ENCODE assay signal across 11 cellular contexts in the genomic region with DNA sequence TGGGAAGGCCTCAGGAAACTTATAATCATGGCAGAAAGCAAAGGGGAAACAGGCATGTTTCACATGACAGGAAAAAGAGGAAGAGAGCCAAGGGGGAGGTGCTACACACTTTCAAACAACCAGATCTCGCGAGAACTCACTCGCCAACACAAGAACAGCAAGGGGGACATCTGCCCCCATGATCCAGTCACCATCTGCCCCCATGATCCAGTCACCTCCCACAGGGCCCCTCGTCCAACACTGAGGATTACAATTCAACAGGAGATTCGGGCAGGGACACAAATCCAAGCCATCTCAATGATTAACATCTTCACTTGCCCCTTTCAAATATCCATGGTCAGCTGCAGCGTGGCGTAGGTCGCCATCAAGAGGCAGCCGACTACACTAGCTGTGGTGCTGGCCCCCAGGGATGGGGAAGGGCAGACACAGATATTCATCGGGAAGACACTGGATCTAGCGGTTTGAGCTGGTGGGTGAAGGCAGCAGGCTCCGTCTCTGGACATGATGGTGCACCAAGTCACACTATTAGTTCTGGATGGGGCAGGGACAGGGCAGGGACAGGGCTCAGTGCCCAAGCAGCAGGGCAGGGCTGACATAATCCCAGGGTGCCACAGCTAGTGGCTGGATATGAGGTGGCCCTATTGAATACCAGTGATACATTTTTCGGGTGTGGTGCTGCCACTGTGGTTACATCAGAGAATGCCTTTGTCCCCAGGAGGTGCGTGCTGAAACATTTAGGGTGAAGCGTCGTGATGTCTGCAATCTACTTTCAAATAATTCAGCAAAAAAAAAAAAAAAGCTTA.
DNase-seq lines count a peak whose midpoint lies in the region; ATAC-seq and TF ChIP-seq lines count a peak whose summit lies in the region.
"Had no signal": no experiment of that assay in that cellular context is flagged by ENCODE, and none has a peak within 500 bp of the region (broad histone marks: within the 10 kb centered on the region; RNA-seq: fewer than 3 reads in every experiment).

No MANE protein-coding gene starts in this region.

- peaks cover 13% of the 10 kb centered on the region for H3K4me1 Mint-ChIP-seq in nephron progenitor cell
- H3K4me1 Mint-ChIP-seq: CD4-positive, CD25-positive, alpha-beta regulatory T cell; T-cell had no signal

- no peaks in the 10 kb centered on the region for H3K27me3 ChIP-seq in layer of hippocampus (ENCODE audit: control insufficient read depth, insufficient read depth, low read length)
- H3K27me3 ChIP-seq: ovary had no signal

- H3K27ac Mint-ChIP-seq in nephron progenitor cell: no peak overlapping the region
- H3K27ac Mint-ChIP-seq: CD4-positive, CD25-positive, alpha-beta regulatory T cell; T-cell had no signal

- H3K27ac ChIP-seq in layer of hippocampus (ENCODE audit: low read depth, low read length): peak overlapping the region; percentile 73
- H3K27ac ChIP-seq: ovary had no signal

- TF ChIP-seq CTCF in LNCaP clone FGC (IDR thresholded peaks at IDR 0.05; ENCODE audit: control insufficient read depth, extremely low read depth, insufficient read depth) (peak; percentile 6; the same call in 1 of the 2 replicates), nephron progenitor cell (IDR thresholded peaks at IDR 0.05) (no peak)

- no peak overlapping the region for H3K4me3 Mint-ChIP-seq in nephron progenitor cell
- H3K4me3 Mint-ChIP-seq: CD4-positive, CD25-positive, alpha-beta regulatory T cell; T-cell had no signal

- H3K36me3 Mint-ChIP-seq in nephron progenitor cell (ENCODE audit: low read depth): no peaks in the 10 kb centered on the region
- H3K36me3 Mint-ChIP-seq: CD4-positive, CD25-positive, alpha-beta regulatory T cell; T-cell had no signal

- peak; percentile 79 for ATAC-seq in SK-N-SH treated with all-trans-retinoic acid at 6 μM for 48 hours
- no peak for ATAC-seq in GM19467 (IDR thresholded peaks at IDR 0.05; ENCODE audit: unreplicated experiment)
- no peak for ATAC-seq in HG03520 (IDR thresholded peaks at IDR 0.05; ENCODE audit: unreplicated experiment)

- DNase-seq in AG20443 (ENCODE audit: low spot score) (peak; percentile 51), LNCaP clone FGC (ENCODE audit: low read depth) (no peak), nephron progenitor cell (no peak), glomerular visceral epithelial cell (ENCODE audit: extremely low spot score) (no peak)
- DNase-seq: CD4-positive, CD25-positive, alpha-beta regulatory T cell; ovary; T-cell had no signal

- H3K9me3 Mint-ChIP-seq in nephron progenitor cell: peaks cover 21% of the 10 kb centered on the region

- no peak overlapping the region for H3K4me3 ChIP-seq in LNCaP clone FGC (ENCODE audit: low read depth, low read length)
- H3K4me3 ChIP-seq: ovary had no signal

- H3K27me3 Mint-ChIP-seq in nephron progenitor cell (ENCODE audit: low read depth, poor library complexity): peaks cover 7% of the 10 kb centered on the region
- H3K27me3 Mint-ChIP-seq: CD4-positive, CD25-positive, alpha-beta regulatory T cell had no signal

TF ChIP-seq in SK-N-SH treated with all-trans-retinoic acid at 6 μM for 48 hours, 23 proteins besides CTCF, POLR2A, EP300 and RAD21:
- no peak for TF ChIP-seq CSDC2 (CRISPR knock-in tag; IDR thresholded peaks at IDR 0.05)
- no peak for TF ChIP-seq SNAI2 (CRISPR knock-in tag; IDR thresholded peaks at IDR 0.05)
- TF ChIP-seq ZNF565 (CRISPR knock-in tag; conservative IDR thresholded peaks at IDR 0.05; ENCODE audit: low read depth): no peak
- TF ChIP-seq, protein P1, sequence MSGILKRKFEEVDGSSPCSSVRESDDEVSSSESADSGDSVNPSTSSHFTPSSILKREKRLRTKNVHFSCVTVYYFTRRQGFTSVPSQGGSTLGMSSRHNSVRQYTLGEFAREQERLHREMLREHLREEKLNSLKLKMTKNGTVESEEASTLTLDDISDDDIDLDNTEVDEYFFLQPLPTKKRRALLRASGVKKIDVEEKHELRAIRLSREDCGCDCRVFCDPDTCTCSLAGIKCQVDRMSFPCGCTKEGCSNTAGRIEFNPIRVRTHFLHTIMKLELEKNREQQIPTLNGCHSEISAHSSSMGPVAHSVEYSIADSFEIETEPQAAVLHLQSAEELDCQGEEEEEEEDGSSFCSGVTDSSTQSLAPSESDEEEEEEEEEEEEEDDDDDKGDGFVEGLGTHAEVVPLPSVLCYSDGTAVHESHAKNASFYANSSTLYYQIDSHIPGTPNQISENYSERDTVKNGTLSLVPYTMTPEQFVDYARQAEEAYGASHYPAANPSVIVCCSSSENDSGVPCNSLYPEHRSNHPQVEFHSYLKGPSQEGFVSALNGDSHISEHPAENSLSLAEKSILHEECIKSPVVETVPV (CRISPR knock-in tag; IDR thresholded peaks at IDR 0.05): no peak
- no peak for TF ChIP-seq GLIS3 (CRISPR knock-in tag; IDR thresholded peaks at IDR 0.05)
- TF ChIP-seq BACH2 (CRISPR knock-in tag; IDR thresholded peaks at IDR 0.05; ENCODE audit: borderline replicate concordance): no peak
- TF ChIP-seq, protein P2, sequence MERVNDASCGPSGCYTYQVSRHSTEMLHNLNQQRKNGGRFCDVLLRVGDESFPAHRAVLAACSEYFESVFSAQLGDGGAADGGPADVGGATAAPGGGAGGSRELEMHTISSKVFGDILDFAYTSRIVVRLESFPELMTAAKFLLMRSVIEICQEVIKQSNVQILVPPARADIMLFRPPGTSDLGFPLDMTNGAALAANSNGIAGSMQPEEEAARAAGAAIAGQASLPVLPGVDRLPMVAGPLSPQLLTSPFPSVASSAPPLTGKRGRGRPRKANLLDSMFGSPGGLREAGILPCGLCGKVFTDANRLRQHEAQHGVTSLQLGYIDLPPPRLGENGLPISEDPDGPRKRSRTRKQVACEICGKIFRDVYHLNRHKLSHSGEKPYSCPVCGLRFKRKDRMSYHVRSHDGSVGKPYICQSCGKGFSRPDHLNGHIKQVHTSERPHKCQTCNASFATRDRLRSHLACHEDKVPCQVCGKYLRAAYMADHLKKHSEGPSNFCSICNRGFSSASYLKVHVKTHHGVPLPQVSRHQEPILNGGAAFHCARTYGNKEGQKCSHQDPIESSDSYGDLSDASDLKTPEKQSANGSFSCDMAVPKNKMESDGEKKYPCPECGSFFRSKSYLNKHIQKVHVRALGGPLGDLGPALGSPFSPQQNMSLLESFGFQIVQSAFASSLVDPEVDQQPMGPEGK (CRISPR knock-in tag; IDR thresholded peaks at IDR 0.05; ENCODE audit: borderline replicate concordance): no peak
- no peak for TF ChIP-seq ARNTL (CRISPR knock-in tag; IDR thresholded peaks at IDR 0.05; ENCODE audit: borderline replicate concordance, low read depth)
- TF ChIP-seq TOX (CRISPR knock-in tag; IDR thresholded peaks at IDR 0.05; ENCODE audit: borderline replicate concordance): no peak
- no peak for TF ChIP-seq ESRRG (CRISPR knock-in tag; IDR thresholded peaks at IDR 0.05)
TF ChIP-seq in SK-N-SH treated with all-trans-retinoic acid at 6 μM for 48 hours: peak in this region for 0.
